In genomic region chr3:182710557-182711157, GRCh38 we compare ENCODE assay signal across 10 cellular contexts.
A peak's percentile ranks its signal among the peaks of the same experiment; 100 is the strongest.
DNase-seq lines count a peak whose midpoint lies in the region; ATAC-seq, FAIRE-seq and TF ChIP-seq lines count a peak whose summit lies in the region.
"Had no signal": no experiment of that assay in that cellular context is flagged by ENCODE, and none has a peak within 500 bp of the region (broad histone marks: within the 10 kb centered on the region; RNA-seq: fewer than 3 reads in every experiment).

No MANE protein-coding gene starts in this region.

- DNase-seq in D721Med (ENCODE audit: insufficient read length, low spot score) = no peak
- no peak for DNase-seq in LNCaP clone FGC (ENCODE audit: low read depth)
- peak; percentile 31 for DNase-seq in SW480 (ENCODE audit: low spot score)
- peak; percentile 13 for DNase-seq in glomerular visceral epithelial cell (ENCODE audit: extremely low spot score)
- no peak for DNase-seq in testis
- DNase-seq in COLO668 (lab: John Stamatoyannopoulos, UW; ENCODE audit: unreplicated experiment) = no peak
- DNase-seq: right cardiac atrium, T-cell had no signal

- ATAC-seq in GM19351 (IDR thresholded peaks at IDR 0.05; ENCODE audit: unreplicated experiment) (peak; percentile 63), GM21723 (IDR thresholded peaks at IDR 0.05; ENCODE audit: unreplicated experiment) (no peak)

- H3K36me3 ChIP-seq in testis (ENCODE audit: low read depth, missing control alignments) = no peaks in the 10 kb centered on the region

- no peaks in the 10 kb centered on the region for H3K4me1 ChIP-seq in testis

- H3K4me3 ChIP-seq in LNCaP clone FGC (ENCODE audit: low read depth, low read length) (no peak overlapping the region), testis (no peak overlapping the region)

- H3K9me3 ChIP-seq in testis = no peaks in the 10 kb centered on the region

- no peak overlapping the region for H3K27ac ChIP-seq in testis

- intact Hi-C loops in testis (cut with DNase I; ENCODE audit: low total_unique reads) = no loop called here

- WGBS in testis, 2 donors = 49 to 54% methylated on average over 7 of the region's 7 CpGs

- no peak for FAIRE-seq in D721Med (lab: Jason Lieb, UNC)

- no peaks in the 10 kb centered on the region for H3K27me3 ChIP-seq in testis

- peak; percentile 58 for TF ChIP-seq CTCF in D721Med (IDR thresholded peaks at IDR 0.05; ENCODE audit: insufficient read depth, missing control alignments)
- TF ChIP-seq CTCF in LNCaP clone FGC (IDR thresholded peaks at IDR 0.05; ENCODE audit: control insufficient read depth, extremely low read depth, insufficient read depth) = peak; percentile 54
- TF ChIP-seq CTCF in testis (IDR thresholded peaks at IDR 0.05) = peak in 2 of 3 experiments; percentile 48 to 61

- TF ChIP-seq POLR2A in testis (IDR thresholded peaks at IDR 0.05) = no peak

Comparison
In these comparisons a context has a peak if more than half of its experiments do, and no peak if none do; other contexts are left out.
1. DNase-seq: peak in SW480 (single experiment) and glomerular visceral epithelial cell (single experiment); none in D721Med (single experiment), LNCaP clone FGC (single experiment), testis (single experiment) and COLO668 (single experiment).
2. Peak in every context shown above with its lines, with median percentiles within 50 percentile points of each other: CTCF ChIP-seq.